8 cellular contexts compared by ENCODE assay signal in genomic region chr7:39413866-39414668, GRCh38.
A peak's percentile ranks its signal among the peaks of the same experiment; 100 is the strongest.
DNase-seq lines count a peak whose midpoint lies in the region; ATAC-seq and TF ChIP-seq lines count a peak whose summit lies in the region.

No MANE protein-coding gene starts in this region.

- no peaks in the 10 kb centered on the region for H3K9me3 ChIP-seq in breast epithelium

- H3K4me3 ChIP-seq in HL-60 (replicated peaks; ENCODE audit: insufficient read depth, low read length) = peak overlapping the region; percentile 30
- peak overlapping the region; percentile 46 to 70 (median 58) for H3K4me3 ChIP-seq in breast epithelium

- peaks cover 20% of the 10 kb centered on the region for H3K27me3 ChIP-seq in HL-60 (ENCODE audit: insufficient read depth, poor library complexity, severe bottlenecking)
- no peaks in the 10 kb centered on the region for H3K27me3 ChIP-seq in breast epithelium

- intact Hi-C loops in breast epithelium (cut with DNase I; ENCODE audit: low total_unique reads) = no loop called here

- peak; percentile 90 for DNase-seq in Daoy (ENCODE audit: low read depth)
- DNase-seq in HL-60 (ENCODE audit: low read depth in 1 of 2, low spot score in 1 of 2) = peak; percentile 4 to 18
- peak in 3 of 5 donors; percentile 6 to 71 (median 6) for DNase-seq in T-helper 1 cell
- no peak for DNase-seq in breast epithelium (ENCODE audit: low spot score in 2 of 2)
- peak; percentile 11 for DNase-seq in kidney glomerular epithelial cell (lab: John Stamatoyannopoulos, UW)
- DNase-seq in stimulated activated CD4-positive, alpha-beta T cell treated with anti-CD3 and anti-CD28 coated beads, Interleukin-2, amount 100 ng/mL, for 48 hours = peak; percentile 20 to 34
- DNase-seq in RKO (ENCODE audit: low spot score) = no peak

- ATAC-seq in GM21390 (IDR thresholded peaks at IDR 0.05; ENCODE audit: unreplicated experiment) = peak; percentile 83

- H3K4me1 ChIP-seq in breast epithelium = no peaks in the 10 kb centered on the region

- TF ChIP-seq POLR2A in breast epithelium (IDR thresholded peaks at IDR 0.05) = no peak

- no peak for TF ChIP-seq CTCF in HL-60 (IDR thresholded peaks at IDR 0.05; ENCODE audit: insufficient read depth, low read length)
- no peak for TF ChIP-seq CTCF in breast epithelium (IDR thresholded peaks at IDR 0.05)

- H3K27ac ChIP-seq in HL-60 (replicated peaks) = no peak overlapping the region
- no peak overlapping the region for H3K27ac ChIP-seq in breast epithelium

- H3K36me3 ChIP-seq in breast epithelium = no peaks in the 10 kb centered on the region

Comparison
In these comparisons a context has a peak if more than half of its experiments do, and no peak if none do; other contexts are left out.
1. DNase-seq: peak in Daoy (single experiment), HL-60 (2 of 2), T-helper 1 cell (3 of 5), kidney glomerular epithelial cell (single experiment) and stimulated activated CD4-positive, alpha-beta T cell treated with anti-CD3 and anti-CD28 coated beads, Interleukin-2, amount 100 ng/mL, for 48 hours (2 of 2); none in breast epithelium (0 of 2) and RKO (single experiment).